8 cellular contexts compared by ENCODE assay signal in the genomic region with DNA sequence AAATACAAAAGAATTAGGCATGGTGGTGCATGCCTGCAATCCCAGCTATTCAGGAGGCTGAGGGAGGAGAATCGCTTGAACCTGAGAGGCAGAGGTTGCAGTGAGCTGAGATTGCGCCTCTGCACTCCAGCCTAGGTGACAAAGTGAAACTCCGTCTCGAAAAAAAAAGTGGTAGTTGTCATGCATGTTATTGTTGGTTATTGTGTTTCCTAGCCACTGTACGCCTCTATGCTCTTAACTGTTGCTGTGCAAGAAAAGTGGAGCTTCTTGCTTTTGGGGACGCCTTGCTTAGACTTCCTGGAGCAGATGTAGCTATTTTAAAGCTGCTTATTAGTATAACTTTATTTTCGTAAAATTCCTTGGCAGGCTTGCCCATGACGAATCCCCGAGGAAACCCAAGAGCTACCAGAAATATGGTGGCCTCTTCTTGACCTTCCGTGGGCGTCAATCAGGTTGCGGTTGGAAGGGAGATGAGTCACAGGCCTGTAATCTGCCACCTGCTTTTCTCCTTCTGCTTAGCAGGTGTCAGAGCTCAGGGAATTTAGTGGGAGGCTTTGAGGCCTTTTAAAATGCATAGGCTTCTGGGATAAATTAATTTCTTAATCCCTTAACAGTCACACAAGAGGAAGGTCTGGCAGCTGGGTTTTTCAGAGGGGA. TPM values are rescaled to one million over a fixed set of nuclear protein-coding genes. Genes with fewer than 3 reads are reported as not detected.
A peak's percentile ranks its signal among the peaks of the same experiment; 100 is the strongest.
DNase-seq lines count a peak whose midpoint lies in the region; ATAC-seq and TF ChIP-seq lines count a peak whose summit lies in the region.

No MANE protein-coding gene starts in this region.

- no peaks in the 10 kb centered on the region for H3K27me3 ChIP-seq in Peyer's patch
- no peaks in the 10 kb centered on the region for H3K27me3 ChIP-seq in right cardiac atrium (ENCODE audit: control insufficient read depth, insufficient read depth)

- DNase-seq in AG08396 (ENCODE audit: low spot score) (peak; percentile 86), GM19238 (ENCODE audit: insufficient read length, low spot score) (peak; percentile 64), Peyer's patch (peak in 2 of 3 donors; percentile 36 to 66), right cardiac atrium (peak in 1 of 3 donors; percentile 40), erythroblast (lab: John Stamatoyannopoulos, UW) (no peak)
- DNase-seq in activated effector memory CD4-positive, alpha-beta T cell treated with anti-CD3 and anti-CD28 coated beads, Interleukin-2, amount 50 U/mL, for 16 hours, result peak; percentile 84
- peak; percentile 55 to 67 for DNase-seq in stimulated activated CD4-positive, alpha-beta T cell treated with anti-CD3 and anti-CD28 coated beads, Interleukin-2, amount 100 ng/mL, for 24 hours

- whole genome bisulfite sequencing in right cardiac atrium, result 46% methylated on average over 12 of the region's 12 CpGs

- H3K36me3 ChIP-seq in Peyer's patch, result no peaks in the 10 kb centered on the region

- intact Hi-C loops in right cardiac atrium (cut with DNase I), result no loop called here

- H3K4me1 ChIP-seq in Peyer's patch (peaks cover 0 to 7% (median 0%) of the 10 kb centered on the region in 4 donors), right cardiac atrium (ENCODE audit: control insufficient read depth, insufficient read depth, low read length) (no peaks in the 10 kb centered on the region)

- TF ChIP-seq POLR2A in Peyer's patch (IDR thresholded peaks at IDR 0.05) (no peak), erythroblast (IDR thresholded peaks at IDR 0.05; ENCODE audit: low read length) (no peak)

- H3K9me3 ChIP-seq in Peyer's patch (no peaks in the 10 kb centered on the region), right cardiac atrium (ENCODE audit: control insufficient read depth, low read length) (no peaks in the 10 kb centered on the region)

- H3K4me3 ChIP-seq in Peyer's patch (no peak overlapping the region), right cardiac atrium (ENCODE audit: low read length) (no peak overlapping the region)

- no peak for TF ChIP-seq CTCF in Peyer's patch (IDR thresholded peaks at IDR 0.05)

- H3K27ac ChIP-seq in Peyer's patch (peak overlapping the region in 1 of 4 donors; percentile 17), right cardiac atrium (ENCODE audit: low read length) (no peak overlapping the region)

- ATAC-seq in HG03139 (IDR thresholded peaks at IDR 0.05; ENCODE audit: unreplicated experiment) (peak; percentile 93), right cardiac atrium (peak; percentile 64 to 77)

RNA-seq across cellular contexts. Expression of gene GABRR2, which starts 17.3 kb away (rescaled TPM):
- 1 to 10 TPM in 3 of 4 donors, under 1 TPM in 1; 0.70 to 6.6 (median 2.1) TPM for total RNA-seq in Peyer's patch
- total RNA-seq in right cardiac atrium, result under 1 TPM; 0.26 to 0.81 (median 0.38) TPM
- 0.38 TPM for polyA plus RNA-seq in right cardiac atrium

RNA-seq across cellular contexts. Expression of gene UBE2J1, which starts 54.7 kb away (rescaled TPM):
- total RNA-seq in Peyer's patch (10 to 100 TPM; 35.0 to 57.8 (median 44.7) TPM), right cardiac atrium (10 to 100 TPM; 13.8 to 23.6 (median 15.9) TPM)
- polyA plus RNA-seq in right cardiac atrium, result 12.0 TPM

Comparison
In these comparisons a context has a peak if more than half of its experiments do, and no peak if none do; other contexts are left out.
1. DNase-seq: peak in AG08396 (single experiment), GM19238 (single experiment), Peyer's patch (2 of 3), activated effector memory CD4-positive, alpha-beta T cell treated with anti-CD3 and anti-CD28 coated beads, Interleukin-2, amount 50 U/mL, for 16 hours (single experiment) and stimulated activated CD4-positive, alpha-beta T cell treated with anti-CD3 and anti-CD28 coated beads, Interleukin-2, amount 100 ng/mL, for 24 hours (2 of 2); none in erythroblast (0 of 2).